1 cellular context compared by ENCODE assay signal in genomic region chr4:173169428-173170209, GRCh38.
TF ChIP-seq lines count a peak whose summit lies in the region.

No MANE protein-coding gene starts in this region.

TF ChIP-seq in K562, 482 proteins besides CTCF, POLR2A, EP300 and RAD21 (continued from another document):
- TF ChIP-seq SMARCA5 (IDR thresholded peaks at IDR 0.05) (no peak), SMAD4 (CRISPR knock-in tag; conservative IDR thresholded peaks at IDR 0.05) (peak; percentile 57; the same call in 1 of the 2 replicates), RNF2 (IDR thresholded peaks at IDR 0.05) (no peak), MAZ (CRISPR knock-in tag; conservative IDR thresholded peaks at IDR 0.05 in 1 of 2, IDR thresholded peaks at IDR 0.05 in 1 of 2) (peak; percentile 28 to 84; a peak in 3 of 4 replicates), ZFX (CRISPR knock-in tag; IDR thresholded peaks at IDR 0.05) (peak; percentile 81), WHSC1 (IDR thresholded peaks at IDR 0.05; ENCODE audit: low read length) (no peak), ZHX1 (conservative IDR thresholded peaks at IDR 0.05; ENCODE audit: low read length) (no peak), RBBP5 (IDR thresholded peaks at IDR 0.05; ENCODE audit: borderline replicate concordance, insufficient read depth, low read length, poor library complexity, severe bottlenecking) (peak; percentile 77), ESRRA (IDR thresholded peaks at IDR 0.05; ENCODE audit: borderline replicate concordance, low read depth) (0 out of 2 replicates have a peak, but pooled peaks have one; percentile 12), ZNF316 (IDR thresholded peaks at IDR 0.05) (peak; percentile 11; the same call in 1 of the 2 replicates), CCNT2 (IDR thresholded peaks at IDR 0.05; ENCODE audit: borderline replicate concordance, extremely low read depth, insufficient read length, low read depth, low read length) (peak; percentile 65), FOXP1 (CRISPR knock-in tag; IDR thresholded peaks at IDR 0.05) (0 out of 2 replicates have a peak, but pooled peaks have one; percentile 43), ATF7 (IDR thresholded peaks at IDR 0.05) (peak; percentile 24; the same call in 1 of the 2 replicates), KAT7 (CRISPR knock-in tag; IDR thresholded peaks at IDR 0.05; ENCODE audit: borderline replicate concordance) (peak; percentile 44; the same call in 1 of the 2 replicates), SP1 (CRISPR knock-in tag; IDR thresholded peaks at IDR 0.05) (0 out of 2 replicates have a peak, but pooled peaks have one; percentile 30), PTRF (tag; IDR thresholded peaks at IDR 0.05) (no peak), EGR1 (conservative IDR thresholded peaks at IDR 0.05) (peak; percentile 64), KAT2B (IDR thresholded peaks at IDR 0.05; ENCODE audit: low read depth, low read length) (peak; percentile 33), SAP30 (IDR thresholded peaks at IDR 0.05; ENCODE audit: borderline replicate concordance, insufficient read depth, low read depth, low read length, poor library complexity, severe bottlenecking) (peak; percentile 44), NFIC (IDR thresholded peaks at IDR 0.05) (peak; percentile 69), HNRNPLL (IDR thresholded peaks at IDR 0.05; ENCODE audit: low read depth, low read length, poor library complexity, severe bottlenecking) (peak; percentile 58), CTBP1 (IDR thresholded peaks at IDR 0.05; ENCODE audit: borderline replicate concordance) (peak; percentile 58), NRF1 (conservative IDR thresholded peaks at IDR 0.05 in 1 of 2, IDR thresholded peaks at IDR 0.05 in 1 of 2) (peak in 1 of 2 experiments; percentile 21; a peak in 1 of 4 replicates), TFAP4 (CRISPR knock-in tag; IDR thresholded peaks at IDR 0.05; ENCODE audit: borderline replicate concordance) (0 out of 2 replicates have a peak, but pooled peaks have one; percentile 6), MAFK (IDR thresholded peaks at IDR 0.05; ENCODE audit: low read length) (no peak), ZNF274 (IDR thresholded peaks at IDR 0.05; ENCODE audit: borderline replicate concordance, low read depth, low read length) (no peak), MYC (IDR thresholded peaks at IDR 0.05; ENCODE audit: low read depth, low read length) (0 out of 2 replicates have a peak, but pooled peaks have one; percentile 2), MYC (CRISPR knock-in tag; IDR thresholded peaks at IDR 0.05; ENCODE audit: borderline replicate concordance, low read depth) (no peak), NCOR1 (IDR thresholded peaks at IDR 0.05) (0 out of 2 replicates have a peak, but pooled peaks have one; percentile 11), YY1 (IDR thresholded peaks at IDR 0.05; ENCODE audit: borderline replicate concordance in 1 of 3, control insufficient read depth in 1 of 3, extremely low read depth in 1 of 3, insufficient read depth in 3 of 3, insufficient read length in 1 of 3, insufficient replicate concordance in 2 of 3, low read depth in 1 of 3, low read length in 2 of 3) (peak in 2 of 3 experiments; percentile 9 to 79), MLLT1 (IDR thresholded peaks at IDR 0.05) (peak in 1 of 2 experiments; percentile 11; a peak in 1 of 4 replicates), POLR2G (IDR thresholded peaks at IDR 0.05; ENCODE audit: low read depth, low read length) (peak; percentile 75), L3MBTL2 (IDR thresholded peaks at IDR 0.05) (peak; percentile 55), PHB (CRISPR knock-in tag; IDR thresholded peaks at IDR 0.05) (no peak), TEAD1 (CRISPR knock-in tag; IDR thresholded peaks at IDR 0.05) (peak in 1 of 2 experiments; percentile 43; a peak in 1 of 4 replicates), ZNF75A (CRISPR knock-in tag; IDR thresholded peaks at IDR 0.05) (no peak)
- TF ChIP-seq, protein P1, sequence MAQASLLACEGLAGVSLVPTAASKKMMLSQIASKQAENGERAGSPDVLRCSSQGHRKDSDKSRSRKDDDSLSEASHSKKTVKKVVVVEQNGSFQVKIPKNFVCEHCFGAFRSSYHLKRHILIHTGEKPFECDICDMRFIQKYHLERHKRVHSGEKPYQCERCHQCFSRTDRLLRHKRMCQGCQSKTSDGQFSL (CRISPR knock-in tag; IDR thresholded peaks at IDR 0.05) = no peak
- TF ChIP-seq, protein P1 (tag; IDR thresholded peaks at IDR 0.05) = 0 out of 4 replicates have a peak, but pooled peaks of 1 of the 2 experiments have one; percentile 56
- TF ChIP-seq, protein P2, sequence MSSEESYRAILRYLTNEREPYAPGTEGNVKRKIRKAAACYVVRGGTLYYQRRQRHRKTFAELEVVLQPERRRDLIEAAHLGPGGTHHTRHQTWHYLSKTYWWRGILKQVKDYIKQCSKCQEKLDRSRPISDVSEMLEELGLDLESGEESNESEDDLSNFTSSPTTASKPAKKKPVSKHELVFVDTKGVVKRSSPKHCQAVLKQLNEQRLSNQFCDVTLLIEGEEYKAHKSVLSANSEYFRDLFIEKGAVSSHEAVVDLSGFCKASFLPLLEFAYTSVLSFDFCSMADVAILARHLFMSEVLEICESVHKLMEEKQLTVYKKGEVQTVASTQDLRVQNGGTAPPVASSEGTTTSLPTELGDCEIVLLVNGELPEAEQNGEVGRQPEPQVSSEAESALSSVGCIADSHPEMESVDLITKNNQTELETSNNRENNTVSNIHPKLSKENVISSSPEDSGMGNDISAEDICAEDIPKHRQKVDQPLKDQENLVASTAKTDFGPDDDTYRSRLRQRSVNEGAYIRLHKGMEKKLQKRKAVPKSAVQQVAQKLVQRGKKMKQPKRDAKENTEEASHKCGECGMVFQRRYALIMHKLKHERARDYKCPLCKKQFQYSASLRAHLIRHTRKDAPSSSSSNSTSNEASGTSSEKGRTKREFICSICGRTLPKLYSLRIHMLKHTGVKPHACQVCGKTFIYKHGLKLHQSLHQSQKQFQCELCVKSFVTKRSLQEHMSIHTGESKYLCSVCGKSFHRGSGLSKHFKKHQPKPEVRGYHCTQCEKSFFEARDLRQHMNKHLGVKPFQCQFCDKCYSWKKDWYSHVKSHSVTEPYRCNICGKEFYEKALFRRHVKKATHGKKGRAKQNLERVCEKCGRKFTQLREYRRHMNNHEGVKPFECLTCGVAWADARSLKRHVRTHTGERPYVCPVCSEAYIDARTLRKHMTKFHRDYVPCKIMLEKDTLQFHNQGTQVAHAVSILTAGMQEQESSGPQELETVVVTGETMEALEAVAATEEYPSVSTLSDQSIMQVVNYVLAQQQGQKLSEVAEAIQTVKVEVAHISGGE (CRISPR knock-in tag; IDR thresholded peaks at IDR 0.05) = peak in 2 of 3 experiments; percentile 39 to 73; a peak in 3 of 6 replicates
- TF ChIP-seq, protein P3, sequence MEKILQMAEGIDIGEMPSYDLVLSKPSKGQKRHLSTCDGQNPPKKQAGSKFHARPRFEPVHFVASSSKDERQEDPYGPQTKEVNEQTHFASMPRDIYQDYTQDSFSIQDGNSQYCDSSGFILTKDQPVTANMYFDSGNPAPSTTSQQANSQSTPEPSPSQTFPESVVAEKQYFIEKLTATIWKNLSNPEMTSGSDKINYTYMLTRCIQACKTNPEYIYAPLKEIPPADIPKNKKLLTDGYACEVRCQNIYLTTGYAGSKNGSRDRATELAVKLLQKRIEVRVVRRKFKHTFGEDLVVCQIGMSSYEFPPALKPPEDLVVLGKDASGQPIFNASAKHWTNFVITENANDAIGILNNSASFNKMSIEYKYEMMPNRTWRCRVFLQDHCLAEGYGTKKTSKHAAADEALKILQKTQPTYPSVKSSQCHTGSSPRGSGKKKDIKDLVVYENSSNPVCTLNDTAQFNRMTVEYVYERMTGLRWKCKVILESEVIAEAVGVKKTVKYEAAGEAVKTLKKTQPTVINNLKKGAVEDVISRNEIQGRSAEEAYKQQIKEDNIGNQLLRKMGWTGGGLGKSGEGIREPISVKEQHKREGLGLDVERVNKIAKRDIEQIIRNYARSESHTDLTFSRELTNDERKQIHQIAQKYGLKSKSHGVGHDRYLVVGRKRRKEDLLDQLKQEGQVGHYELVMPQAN (IDR thresholded peaks at IDR 0.05; ENCODE audit: borderline replicate concordance) = 0 out of 2 replicates have a peak, but pooled peaks have one; percentile 12
- TF ChIP-seq, protein P4, sequence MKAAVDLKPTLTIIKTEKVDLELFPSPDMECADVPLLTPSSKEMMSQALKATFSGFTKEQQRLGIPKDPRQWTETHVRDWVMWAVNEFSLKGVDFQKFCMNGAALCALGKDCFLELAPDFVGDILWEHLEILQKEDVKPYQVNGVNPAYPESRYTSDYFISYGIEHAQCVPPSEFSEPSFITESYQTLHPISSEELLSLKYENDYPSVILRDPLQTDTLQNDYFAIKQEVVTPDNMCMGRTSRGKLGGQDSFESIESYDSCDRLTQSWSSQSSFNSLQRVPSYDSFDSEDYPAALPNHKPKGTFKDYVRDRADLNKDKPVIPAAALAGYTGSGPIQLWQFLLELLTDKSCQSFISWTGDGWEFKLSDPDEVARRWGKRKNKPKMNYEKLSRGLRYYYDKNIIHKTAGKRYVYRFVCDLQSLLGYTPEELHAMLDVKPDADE (conservative IDR thresholded peaks at IDR 0.05; ENCODE audit: control insufficient read depth, low read depth, low read length) = peak; percentile 57; the same call in 1 of the 2 replicates
